ENCODE assay signal across 8 cellular contexts in genomic region chr1:43452789-43453441, GRCh38. TPM values are rescaled to one million over a fixed set of nuclear protein-coding genes. Genes with fewer than 3 reads are reported as not detected.
DNase-seq lines count a peak whose midpoint lies in the region; ATAC-seq, FAIRE-seq and TF ChIP-seq lines count a peak whose summit lies in the region.

No MANE protein-coding gene starts in this region.

- H3K9me3 ChIP-seq in small intestine (ENCODE audit: control insufficient read depth, low read depth) = no peaks in the 10 kb centered on the region

- FAIRE-seq in small intestine (lab: Jason Lieb, UNC) = no peak

- H3K27me3 ChIP-seq in small intestine (ENCODE audit: control insufficient read depth in 2 of 2, insufficient read depth in 2 of 2, low read length in 2 of 2) = no peaks in the 10 kb centered on the region

- WGBS in small intestine, 3 donors = 18 to 33% (median 24%) methylated on average over 10 of the region's 10 CpGs

- H3K36me3 ChIP-seq in small intestine (ENCODE audit: control insufficient read depth in 2 of 2, insufficient read depth in 2 of 2, low read length in 2 of 2) = peaks cover 14 to 19% of the 10 kb centered on the region in 2 donors

- no peak for TF ChIP-seq CTCF in brain (conservative IDR thresholded peaks at IDR 0.05)

- H3K9me3 Mint-ChIP-seq in brain = peaks cover under 1 to 7% (median 3%) of the 10 kb centered on the region in 5 experiments

- H3K27ac Mint-ChIP-seq in brain = peak overlapping the region; percentile 56 to 97 (median 86)

- peak; percentile 69 for DNase-seq in G401 (ENCODE audit: low spot score)
- peak; percentile 51 for DNase-seq in NCI-H2081 treated with DMSO at 0.1 percent for 48 hours (lab: John Stamatoyannopoulos, UW)
- DNase-seq in iPS-NIHi11 (ENCODE audit: low spot score) = peak; percentile 75
- DNase-seq in small intestine = peak; percentile 40
- no peak for DNase-seq in NCI-H526 treated with DMSO at 0.1 percent for 48 hours (lab: John Stamatoyannopoulos, UW)
- DNase-seq in GOT3 (lab: John Stamatoyannopoulos, UW) = no peak

- in situ Hi-C loops in G401 (cut with HindIII; ENCODE audit: low sequenced_read_pairs) = no loop called here

- peaks cover 27% of the 10 kb centered on the region for H3K36me3 Mint-ChIP-seq in brain

- peak overlapping the region; percentile 78 to 88 (median 82) for H3K4me3 Mint-ChIP-seq in brain

- peaks cover 0 to 5% of the 10 kb centered on the region in 2 donors for H3K4me1 ChIP-seq in small intestine (ENCODE audit: control insufficient read depth in 2 of 2, insufficient read depth in 1 of 2, low read depth in 1 of 2, low read length in 1 of 2)

- ATAC-seq in HG03442 (IDR thresholded peaks at IDR 0.05; ENCODE audit: unreplicated experiment) = no peak

- H3K27ac ChIP-seq in small intestine (ENCODE audit: low read depth in 1 of 2, low read length in 1 of 2) = peak overlapping the region; percentile 88 to 93

- H3K4me1 Mint-ChIP-seq in brain = peaks cover 31% of the 10 kb centered on the region

- peaks cover 16% of the 10 kb centered on the region for H3K27me3 Mint-ChIP-seq in brain

- peak overlapping the region in 1 of 2 donors; percentile 61 for H3K4me3 ChIP-seq in small intestine (ENCODE audit: low read depth in 1 of 2, low read length in 2 of 2)

RNA-seq across cellular contexts. Expression of gene HYI, which starts 0.8 kb away (rescaled TPM):
- total RNA-seq in G401 (2014; rRNA removed; shearing (Covaris generic)) = 22.3 and 30.1 TPM in 2 replicates
- 69.2 TPM for polyA plus RNA-seq in brain (ENCODE audit: insufficient read depth, low read depth, low replicate concordance)
- polyA plus RNA-seq in small intestine = 100 to 1,000 TPM in 2 of 3 donors, 10 to 100 TPM in 1; 42.6 to 234 (median 212) TPM

Comparison
In these comparisons a context has a peak if more than half of its experiments do, and no peak if none do; other contexts are left out.
1. DNase-seq: peak in G401 (single experiment), NCI-H2081 treated with DMSO at 0.1 percent for 48 hours (single experiment), iPS-NIHi11 (single experiment) and small intestine (single experiment); none in NCI-H526 treated with DMSO at 0.1 percent for 48 hours (single experiment) and GOT3 (single experiment).